In genomic region chr17:15363702-15364101, GRCh38 we compare ENCODE assay signal across 9 cellular contexts. TPM values are rescaled to one million over a fixed set of nuclear protein-coding genes. Genes with fewer than 3 reads are reported as not detected.
"Had no signal": no experiment of that assay in that cellular context is flagged by ENCODE, and none has a peak within 500 bp of the region (broad histone marks: within the 10 kb centered on the region; RNA-seq: fewer than 3 reads in every experiment).

No MANE protein-coding gene starts in this region.

- FAIRE-seq: G401.6, GM12878, GM12891, GM12892, GM18507, GM19239 had no signal

- H3K4me3 ChIP-seq: GM12878 had no signal

- DNase-seq: GDM1, GF-D8 had no signal

- ATAC-seq: GM12878 had no signal

RNA-seq across cellular contexts. Expression of gene TEKT3, which starts 22.3 kb away (rescaled TPM):
- total RNA-seq: G401, GM12878 had no signal
